ENCODE assay signal across 22 cellular contexts in genomic region chr18:26466026-26466425, GRCh38.
"Had no signal": no experiment of that assay in that cellular context is flagged by ENCODE, and none has a peak within 500 bp of the region (broad histone marks: within the 10 kb centered on the region; RNA-seq: fewer than 3 reads in every experiment).

No MANE protein-coding gene starts in this region.

- H3K4me3 ChIP-seq: MG63, SJCRH30 had no signal

- H3K36me3 ChIP-seq: MG63, SJCRH30 had no signal

- H3K27me3 ChIP-seq: MG63, SJCRH30 had no signal

- DNase-seq: KBM-7, MG63, NCI-H1092, NCI-H1436, NCI-H187, NCI-H2029, NCI-H2081 treated with DMSO at 0.1 percent for 48 hours, NCI-H2171, NCI-H226, NCI-H446, NCI-H510A, NCI-H524 treated with DMSO at 0.1 percent for 48 hours, NCI-H69, NCI-H774, PC-3, SHP77 treated with DMSO at 0.1 percent for 48 hours, SJCRH30 had no signal

- H3K9me3 ChIP-seq: MG63, SJCRH30 had no signal

- H3K27ac ChIP-seq: HL-60, SJCRH30 had no signal

- ATAC-seq: Panc1, PC-3, Right ventricle myocardium inferior, SK-N-SH treated with all-trans-retinoic acid at 6 μM for 48 hours had no signal

- FAIRE-seq: HTR-8/SVneo had no signal
